Comparison of ENCODE assay signal across 8 cellular contexts in the genomic region with DNA sequence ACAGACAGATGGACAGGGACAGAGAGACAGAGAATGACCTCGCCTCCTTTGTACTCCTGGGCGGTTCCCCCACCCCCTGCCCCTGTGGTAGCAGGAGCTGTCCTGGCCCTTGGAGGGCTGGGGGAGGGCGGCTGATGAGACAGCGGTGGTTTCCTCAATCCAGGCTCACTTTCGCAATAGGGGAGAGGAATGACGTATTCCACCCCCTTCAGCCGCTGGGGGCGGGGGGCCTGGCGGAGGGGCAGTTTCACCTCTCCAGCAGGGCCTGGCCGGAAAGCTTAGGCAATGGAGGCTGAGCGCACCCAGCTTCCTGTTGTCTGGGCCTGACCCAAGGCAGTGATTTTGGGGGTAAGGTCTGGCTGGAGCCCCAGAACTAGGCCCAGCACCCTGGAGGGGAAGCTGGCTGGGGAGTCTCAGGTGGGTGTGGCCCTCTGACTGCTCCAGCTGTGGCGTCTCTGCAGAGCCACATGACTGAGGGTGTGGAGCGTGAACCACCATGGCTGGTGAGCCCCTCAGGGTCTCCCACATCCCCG. TPM values are rescaled to one million over a fixed set of nuclear protein-coding genes. Genes with fewer than 3 reads are reported as not detected.
DNase-seq lines count a peak whose midpoint lies in the region; ATAC-seq and TF ChIP-seq lines count a peak whose summit lies in the region.

No MANE protein-coding gene starts in this region.

- peaks cover 4 to 23% of the 10 kb centered on the region in 2 experiments; a peak in 2 of 4 replicates for H3K4me1 ChIP-seq in SK-N-SH (ENCODE audit: control insufficient read depth in 1 of 2, insufficient read depth in 2 of 2, low read depth in 1 of 2, low read length in 1 of 2)

- no peaks in the 10 kb centered on the region for H3K27me3 ChIP-seq in SK-N-SH (ENCODE audit: insufficient read depth)

- no peak for TF ChIP-seq CTCF in SK-N-SH (IDR thresholded peaks at IDR 0.05)

- H3K9me2 ChIP-seq in SK-N-SH = no peaks in the 10 kb centered on the region

- DNase-seq in GF-D8 (lab: John Stamatoyannopoulos, UW) = peak; percentile 95
- DNase-seq in RPMI8226 = peak; percentile 85
- DNase-seq in activated T-helper 9 cell treated with anti-CD3 and anti-CD28 coated beads, Interleukin-2, amount 50 U/mL, for 16 hours (ENCODE audit: low read depth) = peak; percentile 83
- peak; percentile 74 for DNase-seq in germinal center (ENCODE audit: low spot score)
- DNase-seq in renal cortical epithelial cell (ENCODE audit: low read depth) = peak; percentile 71
- DNase-seq in SK-N-SH = no peak

- no peaks in the 10 kb centered on the region for H3K9me3 ChIP-seq in SK-N-SH

- WGBS in SK-N-SH (ENCODE audit: low lambda C conversion rate) = 63% methylated on average over 12 of the region's 14 CpGs

- POLR2A ChIA-PET in SK-N-SH (lab: Yijun Ruan, JAX) = no interaction called here

- no peak overlapping the region for H3K4me3 ChIP-seq in SK-N-SH (ENCODE audit: low read depth in 2 of 2, low read length in 1 of 2)

- H4K20me1 ChIP-seq in SK-N-SH (ENCODE audit: insufficient read depth) = no peaks in the 10 kb centered on the region

- H3K27ac ChIP-seq in SK-N-SH (ENCODE audit: low read depth in 2 of 2, low read length in 1 of 2) = no peak overlapping the region

- H3K9ac ChIP-seq in SK-N-SH = no peak overlapping the region

- ATAC-seq in HG02759 (IDR thresholded peaks at IDR 0.05; ENCODE audit: unreplicated experiment) (peak; percentile 37), HG03460 (IDR thresholded peaks at IDR 0.05; ENCODE audit: unreplicated experiment) (no peak)

- CTCF ChIA-PET in SK-N-SH (lab: Yijun Ruan, JAX) = interaction anchor here (0.5 to 16.2 kb wide), 8 partner anchors 8 to 1033 kb away, joined by 3 to 232 read pairs (median 16); partner anchors contain the start of genes ACBD4 and FMNL1

- no peak for TF ChIP-seq EP300 in SK-N-SH (IDR thresholded peaks at IDR 0.05; ENCODE audit: borderline replicate concordance in 1 of 2, low read depth in 1 of 2, low read length in 1 of 2)

- H3K4me2 ChIP-seq in SK-N-SH = no peak overlapping the region

- H3F3A ChIP-seq in SK-N-SH (replicated peaks; ENCODE audit: insufficient read depth) = peaks cover 2% of the 10 kb centered on the region

- no peak overlapping the region for H2AFZ ChIP-seq in SK-N-SH (ENCODE audit: low read depth)

- no peaks in the 10 kb centered on the region for H3K36me3 ChIP-seq in SK-N-SH (replicated peaks in 1 of 2; ENCODE audit: control insufficient read depth in 1 of 2, insufficient read depth in 2 of 2, low read length in 1 of 2)

- H3K79me2 ChIP-seq in SK-N-SH (ENCODE audit: insufficient read depth) = no peaks in the 10 kb centered on the region

- no peak for TF ChIP-seq RAD21 in SK-N-SH (IDR thresholded peaks at IDR 0.05; ENCODE audit: low read length)

TF ChIP-seq in SK-N-SH, 30 proteins besides CTCF, POLR2A, EP300 and RAD21:
- no peak for TF ChIP-seq TCF12 (IDR thresholded peaks at IDR 0.05)
- TF ChIP-seq, protein P1, sequence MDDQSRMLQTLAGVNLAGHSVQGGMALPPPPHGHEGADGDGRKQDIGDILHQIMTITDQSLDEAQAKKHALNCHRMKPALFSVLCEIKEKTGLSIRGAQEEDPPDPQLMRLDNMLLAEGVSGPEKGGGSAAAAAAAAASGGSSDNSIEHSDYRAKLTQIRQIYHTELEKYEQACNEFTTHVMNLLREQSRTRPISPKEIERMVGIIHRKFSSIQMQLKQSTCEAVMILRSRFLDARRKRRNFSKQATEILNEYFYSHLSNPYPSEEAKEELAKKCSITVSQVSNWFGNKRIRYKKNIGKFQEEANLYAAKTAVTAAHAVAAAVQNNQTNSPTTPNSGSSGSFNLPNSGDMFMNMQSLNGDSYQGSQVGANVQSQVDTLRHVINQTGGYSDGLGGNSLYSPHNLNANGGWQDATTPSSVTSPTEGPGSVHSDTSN (IDR thresholded peaks at IDR 0.05) = no peak
- no peak for TF ChIP-seq FOXJ3 (CRISPR knock-in tag; IDR thresholded peaks at IDR 0.05)
- TF ChIP-seq YY1 (IDR thresholded peaks at IDR 0.05; ENCODE audit: low read depth) = no peak
- no peak for TF ChIP-seq CHD2 (IDR thresholded peaks at IDR 0.05; ENCODE audit: low read length, partially characterized antibody)
- TF ChIP-seq, protein P2, sequence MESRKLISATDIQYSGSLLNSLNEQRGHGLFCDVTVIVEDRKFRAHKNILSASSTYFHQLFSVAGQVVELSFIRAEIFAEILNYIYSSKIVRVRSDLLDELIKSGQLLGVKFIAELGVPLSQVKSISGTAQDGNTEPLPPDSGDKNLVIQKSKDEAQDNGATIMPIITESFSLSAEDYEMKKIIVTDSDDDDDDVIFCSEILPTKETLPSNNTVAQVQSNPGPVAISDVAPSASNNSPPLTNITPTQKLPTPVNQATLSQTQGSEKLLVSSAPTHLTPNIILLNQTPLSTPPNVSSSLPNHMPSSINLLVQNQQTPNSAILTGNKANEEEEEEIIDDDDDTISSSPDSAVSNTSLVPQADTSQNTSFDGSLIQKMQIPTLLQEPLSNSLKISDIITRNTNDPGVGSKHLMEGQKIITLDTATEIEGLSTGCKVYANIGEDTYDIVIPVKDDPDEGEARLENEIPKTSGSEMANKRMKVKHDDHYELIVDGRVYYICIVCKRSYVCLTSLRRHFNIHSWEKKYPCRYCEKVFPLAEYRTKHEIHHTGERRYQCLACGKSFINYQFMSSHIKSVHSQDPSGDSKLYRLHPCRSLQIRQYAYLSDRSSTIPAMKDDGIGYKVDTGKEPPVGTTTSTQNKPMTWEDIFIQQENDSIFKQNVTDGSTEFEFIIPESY (IDR thresholded peaks at IDR 0.05; ENCODE audit: borderline replicate concordance, low read depth) = no peak
- no peak for TF ChIP-seq POLR2AphosphoS5 (IDR thresholded peaks at IDR 0.05; ENCODE audit: low read depth, low read length)
- no peak for TF ChIP-seq SIN3A (IDR thresholded peaks at IDR 0.05; ENCODE audit: borderline replicate concordance, low read depth, low read length)
- TF ChIP-seq NRF1 (IDR thresholded peaks at IDR 0.05; ENCODE audit: low read depth, low read length) = no peak
- no peak for TF ChIP-seq JUND (IDR thresholded peaks at IDR 0.05)
- TF ChIP-seq RCOR1 (IDR thresholded peaks at IDR 0.05; ENCODE audit: low read length) = no peak
- no peak for TF ChIP-seq REST (IDR thresholded peaks at IDR 0.05; ENCODE audit: low read depth, low read length)
- no peak for TF ChIP-seq SMC3 (IDR thresholded peaks at IDR 0.05; ENCODE audit: low read depth, low read length)
- TF ChIP-seq FOSL2 (IDR thresholded peaks at IDR 0.05; ENCODE audit: borderline replicate concordance, low read depth) = no peak

RNA-seq across cellular contexts. Expression of gene FMNL1, which starts 7.4 kb away (rescaled TPM):
- total RNA-seq in renal cortical epithelial cell = 7.5 and 12.1 TPM in 2 replicates
- polyA plus RNA-seq in SK-N-SH (2012; rRNA removed) = 1.5 and 2.8 TPM in 2 replicates
- 1.6 and 2.7 TPM in 2 replicates for polyA plus RNA-seq in SK-N-SH (2012; cell fraction: cytosol; rRNA removed)
- polyA plus RNA-seq in SK-N-SH (2012; cell fraction: nucleus; rRNA removed) = 7.1 and 9.0 TPM in 2 replicates

RNA-seq across cellular contexts. Expression of gene SPATA32, which starts 32.8 kb away (rescaled TPM):
- 0.10 TPM in 1 of 2 replicates, not detected in the other for total RNA-seq in renal cortical epithelial cell
- polyA plus RNA-seq in SK-N-SH (2012; rRNA removed) = 0.08 TPM in 1 of 2 replicates, not detected in the other
- polyA plus RNA-seq in SK-N-SH (2012; cell fraction: cytosol; rRNA removed) = not detected in 2 replicates
- polyA plus RNA-seq in SK-N-SH (2012; cell fraction: nucleus; rRNA removed) = 0.10 TPM in 1 of 2 replicates, not detected in the other
